8 cellular contexts compared by ENCODE assay signal in the genomic region with DNA sequence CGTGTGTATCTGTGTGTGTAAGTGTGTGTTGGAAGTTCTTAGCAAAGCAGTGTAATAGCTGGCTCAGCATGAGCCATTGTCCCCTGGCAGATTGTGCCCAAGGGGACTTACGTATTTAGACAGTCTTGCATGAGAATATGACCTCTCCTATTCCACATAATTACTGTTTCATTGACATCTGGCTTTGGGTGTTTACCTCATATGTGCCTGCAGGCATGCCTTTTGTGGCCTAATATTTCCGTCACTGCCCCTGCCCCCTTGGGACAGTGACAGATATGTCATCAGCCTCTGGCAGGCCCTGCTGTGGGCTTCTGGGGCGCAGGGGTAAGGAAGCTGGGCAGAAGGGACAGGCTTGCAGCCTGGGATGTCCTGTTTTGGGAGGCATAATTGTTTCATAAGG.
A peak's percentile ranks its signal among the peaks of the same experiment; 100 is the strongest.
DNase-seq lines count a peak whose midpoint lies in the region; ATAC-seq and TF ChIP-seq lines count a peak whose summit lies in the region.
"Not testable (repeated sequence)": the region's sequence is repeated elsewhere in the genome, so short reads cannot be mapped to it uniquely, and the experiment has no call there.

No MANE protein-coding gene starts in this region.

- H3K27ac ChIP-seq in BLaER1: peak overlapping the region; percentile 50
- peak overlapping the region; percentile 91 for H3K27ac ChIP-seq in cardiac muscle cell

- not testable (repeated sequence) for ATAC-seq in WTC11; stimulated activated effector memory CD8-positive, alpha-beta T cell treated with anti-CD3 and anti-CD28 coated beads, Interleukin-12 subunit alpha, Interleukin-12 subunit beta, amount 100 ng/mL, for 72 hours

- not testable (repeated sequence) for H3K4me3 ChIP-seq in BLaER1, cardiac muscle cell

- CTCF ChIA-PET in WTC11 (lab: Charles Lee): not testable (repeated sequence)

- not testable (repeated sequence) for H3K36me3 ChIP-seq in BLaER1, cardiac muscle cell

- not testable (repeated sequence) for H3K9me3 ChIP-seq in BLaER1; cardiac muscle cell (ENCODE audit: low read depth)

- not testable (repeated sequence) for H3K27me3 ChIP-seq in BLaER1, cardiac muscle cell

- H3K27ac Mint-ChIP-seq in WTC11 (peak overlapping the region; percentile 53), immature natural killer cell (peak overlapping the region in 4 of 6 donors; percentile 13 to 48 (median 26))
- H3K27ac Mint-ChIP-seq in stimulated activated effector memory CD8-positive, alpha-beta T cell treated with anti-CD3 and anti-CD28 coated beads, Interleukin-12 subunit alpha, Interleukin-12 subunit beta, amount 100 ng/mL, for 72 hours: peak overlapping the region; percentile 8

- not testable (repeated sequence) for H3K27me3 Mint-ChIP-seq in WTC11 (ENCODE audit: low read depth); immature natural killer cell (ENCODE audit: low read depth in 3 of 3)

- H4K20me1 ChIP-seq in BLaER1: not testable (repeated sequence)

- peak overlapping the region; percentile 63 for H3K4me2 ChIP-seq in BLaER1

- H3K9me3 Mint-ChIP-seq in WTC11: peaks cover 16% of the 10 kb centered on the region
- H3K9me3 Mint-ChIP-seq in immature natural killer cell; stimulated activated effector memory CD8-positive, alpha-beta T cell treated with anti-CD3 and anti-CD28 coated beads, Interleukin-12 subunit alpha, Interleukin-12 subunit beta, amount 100 ng/mL, for 72 hours: not testable (repeated sequence)

- not testable (repeated sequence) for H3K9ac ChIP-seq in BLaER1

- H3K36me3 Mint-ChIP-seq in WTC11: peaks cover 11% of the 10 kb centered on the region
- peaks cover 12 to 26% (median 25%) of the 10 kb centered on the region in 3 donors for H3K36me3 Mint-ChIP-seq in immature natural killer cell
- peaks cover 18% of the 10 kb centered on the region for H3K36me3 Mint-ChIP-seq in stimulated activated effector memory CD8-positive, alpha-beta T cell treated with anti-CD3 and anti-CD28 coated beads, Interleukin-12 subunit alpha, Interleukin-12 subunit beta, amount 100 ng/mL, for 72 hours

- not testable (repeated sequence) for H3K4me1 Mint-ChIP-seq in WTC11; immature natural killer cell; stimulated activated effector memory CD8-positive, alpha-beta T cell treated with anti-CD3 and anti-CD28 coated beads, Interleukin-12 subunit alpha, Interleukin-12 subunit beta, amount 100 ng/mL, for 72 hours

- POLR2A ChIA-PET in WTC11 (lab: Charles Lee): not testable (repeated sequence)

- not testable (repeated sequence) for H3K4me3 Mint-ChIP-seq in WTC11; immature natural killer cell; stimulated activated effector memory CD8-positive, alpha-beta T cell treated with anti-CD3 and anti-CD28 coated beads, Interleukin-12 subunit alpha, Interleukin-12 subunit beta, amount 100 ng/mL, for 72 hours

- DNase-seq in M059J (ENCODE audit: low read depth) (peak; percentile 48), NCI-H146 treated with DMSO at 0.1 percent for 48 hours (lab: John Stamatoyannopoulos, UW; ENCODE audit: unreplicated experiment) (peak; percentile 78), NCI-H2171 treated with DMSO at 0.1 percent for 48 hours (lab: John Stamatoyannopoulos, UW) (peak; percentile 67)
- not testable (repeated sequence) for DNase-seq in WTC11 (ENCODE audit: low spot score); cardiac muscle cell (ENCODE audit: low read depth in 1 of 2, low spot score in 1 of 2); immature natural killer cell; stimulated activated effector memory CD8-positive, alpha-beta T cell treated with anti-CD3 and anti-CD28 coated beads, Interleukin-12 subunit alpha, Interleukin-12 subunit beta, amount 100 ng/mL, for 72 hours (ENCODE audit: low spot score in 2 of 2)

- peaks cover 44% of the 10 kb centered on the region for H3K4me1 ChIP-seq in BLaER1
- H3K4me1 ChIP-seq in cardiac muscle cell (ENCODE audit: low read depth): peaks cover 10% of the 10 kb centered on the region

- not testable (repeated sequence) for TF ChIP-seq CTCF in WTC11 (IDR thresholded peaks at IDR 0.05); cardiac muscle cell (IDR thresholded peaks at IDR 0.05; ENCODE audit: low read depth, low read length)
